ENCODE assay signal across 18 cellular contexts in genomic region chr20:35555951-35556645, GRCh38. TPM values are rescaled to one million over a fixed set of nuclear protein-coding genes. Genes with fewer than 3 reads are reported as not detected.
DNase-seq lines count a peak whose midpoint lies in the region; ATAC-seq, FAIRE-seq and TF ChIP-seq lines count a peak whose summit lies in the region.
"Had no signal": no experiment of that assay in that cellular context is flagged by ENCODE, and none has a peak within 500 bp of the region (broad histone marks: within the 10 kb centered on the region; RNA-seq: fewer than 3 reads in every experiment).

No MANE protein-coding gene starts in this region.

- peaks cover 59% of the 10 kb centered on the region for H3K36me3 ChIP-seq in RWPE2 (ENCODE audit: low read depth)
- peaks cover 55 to 87% of the 10 kb centered on the region in 2 donors for H3K36me3 ChIP-seq in neuronal stem cell (replicated peaks in 1 of 2; ENCODE audit: control insufficient read depth in 2 of 2, insufficient read depth in 2 of 2, low read length in 2 of 2)

- H2AFZ ChIP-seq in neuronal stem cell (ENCODE audit: low read length) = no peak overlapping the region

- no peak for ATAC-seq in RWPE2 (ENCODE audit: low read depth)

- no peak for FAIRE-seq in D721Med (lab: Jason Lieb, UNC)
- FAIRE-seq: A204.1, G401.6, HTR-8/SVneo had no signal

- peaks cover 1% of the 10 kb centered on the region for H3K79me1 ChIP-seq in neuronal stem cell (ENCODE audit: low read depth, low read length)

- H3K4ac ChIP-seq in neuronal stem cell (ENCODE audit: low read length) = no peak overlapping the region

- H3K4me1 ChIP-seq in RWPE2 (ENCODE audit: insufficient read depth, poor library complexity, severe bottlenecking) = no peaks in the 10 kb centered on the region
- no peaks in the 10 kb centered on the region for H3K4me1 ChIP-seq in neuronal stem cell (ENCODE audit: control insufficient read depth in 2 of 2, insufficient read depth in 1 of 2, low read depth in 1 of 2, low read length in 2 of 2)
- H3K4me1 ChIP-seq: BE2C had no signal

- peak overlapping the region; percentile 50 for H3K9ac ChIP-seq in neuronal stem cell (ENCODE audit: low read depth, low read length, poor library complexity)

- H2BK5ac ChIP-seq in neuronal stem cell (ENCODE audit: low read length) = no peak overlapping the region

- H3K9me3 ChIP-seq in RWPE2 (ENCODE audit: severe bottlenecking) (no peaks in the 10 kb centered on the region), neuronal stem cell (replicated peaks in 1 of 2; ENCODE audit: control insufficient read depth in 2 of 2, insufficient read depth in 1 of 2, low read depth in 1 of 2, low read length in 2 of 2) (no peaks in the 10 kb centered on the region)
- H3K9me3 ChIP-seq: BE2C had no signal

- no peak overlapping the region for H4K91ac ChIP-seq in neuronal stem cell (ENCODE audit: low read depth, low read length, poor library complexity)

- H3K27me3 ChIP-seq in RWPE2 (ENCODE audit: insufficient read depth, poor library complexity, severe bottlenecking) (no peaks in the 10 kb centered on the region), neuronal stem cell (ENCODE audit: control insufficient read depth in 3 of 3, insufficient read depth in 3 of 3, low read depth in 1 of 3, low read length in 3 of 3) (no peaks in the 10 kb centered on the region)
- H3K27me3 ChIP-seq: BE2C had no signal

- no peak overlapping the region for H3K4me2 ChIP-seq in neuronal stem cell (ENCODE audit: insufficient read depth, low read length, poor library complexity, severe bottlenecking)

- H3K4me3 ChIP-seq in RWPE2 (ENCODE audit: severe bottlenecking) (no peak overlapping the region), neuronal stem cell (ENCODE audit: low read length in 2 of 2) (no peak overlapping the region)

- H4K8ac ChIP-seq in neuronal stem cell (ENCODE audit: low read depth, low read length) = no peak overlapping the region

- peak; percentile 8 for DNase-seq in D721Med (ENCODE audit: insufficient read length, low spot score)
- peak; percentile 79 for DNase-seq in RWPE2 (ENCODE audit: low spot score)
- no peak for DNase-seq in neuronal stem cell (ENCODE audit: low spot score)
- no peak for DNase-seq in DMS153 treated with DMSO at 0.1 percent for 48 hours (lab: John Stamatoyannopoulos, UW; ENCODE audit: unreplicated experiment)
- no peak for DNase-seq in activated naive CD4-positive, alpha-beta T cell treated with anti-CD3 and anti-CD28 coated beads, Interleukin-2, amount 50 U/mL, for 16 hours
- no peak for DNase-seq in substantia nigra (lab: John Stamatoyannopoulos, UW)
- DNase-seq: ACHN; BE2C; C1 segment of cervical spinal cord; CD4-positive, alpha-beta T cell; DMS 273 treated with DMSO at 0.1 percent for 48 hours; GOT3; H9; IMR-90; KBM-7 had no signal

- peak overlapping the region; percentile 61 for H3K23ac ChIP-seq in neuronal stem cell (ENCODE audit: low read depth, low read length, poor library complexity)

- TF ChIP-seq CTCF in D721Med (IDR thresholded peaks at IDR 0.05; ENCODE audit: insufficient read depth, missing control alignments) (no peak), RWPE2 (IDR thresholded peaks at IDR 0.05; ENCODE audit: poor library complexity, severe bottlenecking) (no peak)

- H3K27ac ChIP-seq in RWPE2 (ENCODE audit: poor library complexity, severe bottlenecking) (no peak overlapping the region), neuronal stem cell (replicated peaks; ENCODE audit: low read length) (no peak overlapping the region), substantia nigra (ENCODE audit: low read depth, low read length, poor library complexity, severe bottlenecking) (no peak overlapping the region)

- no peak overlapping the region for H3K18ac ChIP-seq in neuronal stem cell (ENCODE audit: low read length)

- no peak overlapping the region for H2BK12ac ChIP-seq in neuronal stem cell (ENCODE audit: low read length)

- no CpG with 5 or more reads among the region's 21 CpGs for WGBS in neuronal stem cell (ENCODE audit: extremely low coverage in 2 of 2, insufficient read length in 2 of 2, insufficient replicate concordance in 1 of 2), 2 donors

- no peak overlapping the region for H2AK5ac ChIP-seq in neuronal stem cell (ENCODE audit: low read depth, low read length)

- no peak overlapping the region for H2BK120ac ChIP-seq in neuronal stem cell (ENCODE audit: low read depth, low read length)

- no peak overlapping the region for H2BK15ac ChIP-seq in neuronal stem cell (ENCODE audit: low read length)

- H3K14ac ChIP-seq in neuronal stem cell (ENCODE audit: low read length) = no peak overlapping the region

RNA-seq across cellular contexts. Expression of gene ERGIC3, which starts 14.2 kb away (rescaled TPM):
- polyA plus RNA-seq in neuronal stem cell (2013, experiment 1 of 2) = 177 TPM
- polyA plus RNA-seq in neuronal stem cell (2013, experiment 2 of 2) = 162 TPM

RNA-seq across cellular contexts. Expression of gene C20orf173, which starts 26.6 kb away (rescaled TPM):
- not detected for polyA plus RNA-seq in neuronal stem cell (2013, experiment 1 of 2)
- not detected for polyA plus RNA-seq in neuronal stem cell (2013, experiment 2 of 2)
- polyA plus RNA-seq: IMR-90 had no signal

RNA-seq across cellular contexts. Expression of gene SPAG4, which starts 59.5 kb away (rescaled TPM):
- 3.1 TPM for polyA plus RNA-seq in neuronal stem cell (2013, experiment 1 of 2)
- 3.2 TPM for polyA plus RNA-seq in neuronal stem cell (2013, experiment 2 of 2)

Comparison
In these comparisons a context has a peak if more than half of its experiments do, and no peak if none do; other contexts are left out.
1. DNase-seq: peak in D721Med (single experiment) and RWPE2 (single experiment); none in neuronal stem cell (single experiment), DMS153 treated with DMSO at 0.1 percent for 48 hours (single experiment), activated naive CD4-positive, alpha-beta T cell treated with anti-CD3 and anti-CD28 coated beads, Interleukin-2, amount 50 U/mL, for 16 hours (single experiment) and substantia nigra (0 of 49).